Comparison of ENCODE assay signal across 19 cellular contexts in the genomic region with DNA sequence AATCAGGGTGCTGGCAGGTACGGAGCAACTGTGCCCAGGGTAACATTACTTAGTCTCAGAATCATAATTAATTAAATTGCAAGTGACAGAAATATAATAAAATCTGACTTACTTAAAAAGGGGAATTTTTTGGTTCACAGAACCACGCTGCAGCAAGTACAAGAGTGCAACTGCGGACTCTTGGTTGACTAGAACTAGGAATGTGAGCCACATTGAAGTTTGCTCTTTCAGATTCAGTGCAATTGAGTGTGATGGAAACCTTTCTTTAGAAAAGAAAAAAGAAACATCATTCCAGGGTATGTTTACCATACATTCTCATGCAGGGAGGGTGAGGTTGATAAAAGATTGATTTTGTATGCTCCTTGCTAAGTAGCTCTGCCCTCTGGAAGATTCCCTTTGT. TPM values are rescaled to one million over a fixed set of nuclear protein-coding genes. Genes with fewer than 3 reads are reported as not detected.
DNase-seq lines count a peak whose midpoint lies in the region; ATAC-seq and TF ChIP-seq lines count a peak whose summit lies in the region.
"Had no signal": no experiment of that assay in that cellular context is flagged by ENCODE, and none has a peak within 500 bp of the region (broad histone marks: within the 10 kb centered on the region; RNA-seq: fewer than 3 reads in every experiment).

No MANE protein-coding gene starts in this region.

- no peak overlapping the region for H3K4me3 Mint-ChIP-seq in activated CD8-positive, alpha-beta memory T cell treated with anti-CD3 and anti-CD28 coated beads, Interleukin-2, amount 10 ng/mL, durations not matched to agents 7 days and 5 days
- H3K4me3 Mint-ChIP-seq in CD8-positive, alpha-beta T cell = no peak overlapping the region
- no peak overlapping the region for H3K4me3 Mint-ChIP-seq in activated CD8-positive, alpha-beta T cell treated with anti-CD3 and anti-CD28 coated beads for 36 hours
- H3K4me3 Mint-ChIP-seq in naive thymus-derived CD4-positive, alpha-beta T cell = peak overlapping the region in 2 of 10 donors; percentile 50 to 58
- H3K4me3 Mint-ChIP-seq: CD4-positive, CD25-positive, alpha-beta regulatory T cell; HFFc6 had no signal

- intact Hi-C loops in CD8-positive, alpha-beta T cell (cut with DNase I, micrococcal nuclease) = no loop called here
- intact Hi-C loops in activated CD8-positive, alpha-beta T cell treated with anti-CD3 and anti-CD28 coated beads for 36 hours (cut with micrococcal nuclease) = no loop called here
- intact Hi-C loops in naive thymus-derived CD4-positive, alpha-beta T cell (cut with micrococcal nuclease) = loop anchor here (2.0 kb wide), 1 partner anchor 13 kb away; no protein-coding TSS in a partner anchor
- intact Hi-C loops in testis (cut with DNase I; ENCODE audit: low total_unique reads) = no loop called here

- no peaks in the 10 kb centered on the region for H3K27me3 Mint-ChIP-seq in activated CD8-positive, alpha-beta memory T cell treated with anti-CD3 and anti-CD28 coated beads, Interleukin-2, amount 10 ng/mL, durations not matched to agents 7 days and 5 days
- H3K27me3 Mint-ChIP-seq in CD8-positive, alpha-beta T cell (ENCODE audit: low read depth) = no peaks in the 10 kb centered on the region
- H3K27me3 Mint-ChIP-seq in activated CD8-positive, alpha-beta T cell treated with anti-CD3 and anti-CD28 coated beads for 36 hours = no peaks in the 10 kb centered on the region
- no peaks in the 10 kb centered on the region for H3K27me3 Mint-ChIP-seq in naive thymus-derived CD4-positive, alpha-beta T cell
- H3K27me3 Mint-ChIP-seq: CD4-positive, CD25-positive, alpha-beta regulatory T cell had no signal

- CTCF ChIA-PET in activated CD8-positive, alpha-beta memory T cell treated with anti-CD3 and anti-CD28 coated beads, Interleukin-2, amount 10 ng/mL, durations not matched to agents 7 days and 5 days (lab: Charles Lee) = interaction anchor here (1.4 kb wide), 1 partner anchor 70 kb away, joined by 3 read pairs; no protein-coding TSS in a partner anchor
- CTCF ChIA-PET in CD8-positive, alpha-beta T cell (lab: Charles Lee) = no interaction called here
- CTCF ChIA-PET in activated CD8-positive, alpha-beta T cell treated with anti-CD3 and anti-CD28 coated beads for 36 hours (lab: Charles Lee) = no interaction called here
- CTCF ChIA-PET in naive thymus-derived CD4-positive, alpha-beta T cell (lab: Charles Lee) = no interaction called here

- no peak for TF ChIP-seq CTCF in CD8-positive, alpha-beta T cell (IDR thresholded peaks at IDR 0.05)
- no peak for TF ChIP-seq CTCF in activated CD8-positive, alpha-beta T cell treated with anti-CD3 and anti-CD28 coated beads for 36 hours (IDR thresholded peaks at IDR 0.05)
- no peak for TF ChIP-seq CTCF in testis (IDR thresholded peaks at IDR 0.05)

- TF ChIP-seq POLR2A in testis (IDR thresholded peaks at IDR 0.05) = no peak

- peaks cover 41% of the 10 kb centered on the region for H3K4me1 Mint-ChIP-seq in activated CD8-positive, alpha-beta memory T cell treated with anti-CD3 and anti-CD28 coated beads, Interleukin-2, amount 10 ng/mL, durations not matched to agents 7 days and 5 days
- peaks cover 35% of the 10 kb centered on the region for H3K4me1 Mint-ChIP-seq in CD8-positive, alpha-beta T cell (ENCODE audit: low read depth)
- peaks cover 21% of the 10 kb centered on the region for H3K4me1 Mint-ChIP-seq in activated CD8-positive, alpha-beta T cell treated with anti-CD3 and anti-CD28 coated beads for 36 hours (ENCODE audit: low read depth)
- H3K4me1 Mint-ChIP-seq in naive thymus-derived CD4-positive, alpha-beta T cell = peaks cover 11 to 64% (median 54%) of the 10 kb centered on the region in 7 donors

- H3K27ac Mint-ChIP-seq in activated CD8-positive, alpha-beta memory T cell treated with anti-CD3 and anti-CD28 coated beads, Interleukin-2, amount 10 ng/mL, durations not matched to agents 7 days and 5 days = peak overlapping the region; percentile 83
- peak overlapping the region; percentile 46 for H3K27ac Mint-ChIP-seq in CD8-positive, alpha-beta T cell
- H3K27ac Mint-ChIP-seq in activated CD8-positive, alpha-beta T cell treated with anti-CD3 and anti-CD28 coated beads for 36 hours = peak overlapping the region; percentile 82
- peak overlapping the region in 8 of 9 donors; percentile 8 to 85 (median 80) for H3K27ac Mint-ChIP-seq in naive thymus-derived CD4-positive, alpha-beta T cell
- H3K27ac Mint-ChIP-seq: HFFc6 had no signal

- no peak overlapping the region for H3K27ac ChIP-seq in CD8-positive, alpha-beta T cell (ENCODE audit: low read depth, low read length)
- H3K27ac ChIP-seq in naive thymus-derived CD4-positive, alpha-beta T cell (ENCODE audit: low read depth, low read length) = no peak overlapping the region
- H3K27ac ChIP-seq in testis = no peak overlapping the region
- H3K27ac ChIP-seq: A549 had no signal

- ATAC-seq in activated CD8-positive, alpha-beta memory T cell treated with anti-CD3 and anti-CD28 coated beads, Interleukin-2, amount 10 ng/mL, durations not matched to agents 7 days and 5 days = peak; percentile 11
- ATAC-seq in CD8-positive, alpha-beta T cell = no peak
- ATAC-seq in activated CD8-positive, alpha-beta T cell treated with anti-CD3 and anti-CD28 coated beads for 36 hours = peak; percentile 11
- ATAC-seq in naive thymus-derived CD4-positive, alpha-beta T cell = no peak
- ATAC-seq in GM18520 (IDR thresholded peaks at IDR 0.05; ENCODE audit: unreplicated experiment) (no peak), HG03520 (IDR thresholded peaks at IDR 0.05; ENCODE audit: unreplicated experiment) (no peak)
- ATAC-seq: A549 had no signal

- WGBS in testis, 2 donors = 94 to 99% methylated on average over 3 of the region's 3 CpGs

- H3K4me1 ChIP-seq in CD8-positive, alpha-beta T cell (ENCODE audit: insufficient read depth, low read length) = peaks cover 15% of the 10 kb centered on the region
- peaks cover 8 to 13% of the 10 kb centered on the region in 2 donors for H3K4me1 ChIP-seq in naive thymus-derived CD4-positive, alpha-beta T cell (ENCODE audit: control insufficient read depth in 2 of 2, insufficient read depth in 2 of 2, low read length in 2 of 2)
- no peaks in the 10 kb centered on the region for H3K4me1 ChIP-seq in testis

- POLR2A ChIA-PET in CD8-positive, alpha-beta T cell (lab: Charles Lee) = interaction anchor here (2.4 kb wide), 1 partner anchor 14 kb away, joined by 6 read pairs; no protein-coding TSS in a partner anchor
- POLR2A ChIA-PET in activated CD8-positive, alpha-beta T cell treated with anti-CD3 and anti-CD28 coated beads for 36 hours (lab: Charles Lee) = interaction anchor here (1.0 to 1.5 kb wide), 2 partner anchors 9 to 12 kb away, joined by 3 read pairs; no protein-coding TSS in a partner anchor
- POLR2A ChIA-PET in naive thymus-derived CD4-positive, alpha-beta T cell (lab: Charles Lee) = interaction anchor here (1.2 kb wide), 1 partner anchor 12 kb away, joined by 4 read pairs; no protein-coding TSS in a partner anchor

- H3K4me3 ChIP-seq in CD8-positive, alpha-beta T cell (ENCODE audit: low read depth, low read length) = no peak overlapping the region
- no peak overlapping the region for H3K4me3 ChIP-seq in naive thymus-derived CD4-positive, alpha-beta T cell (ENCODE audit: low read length)
- H3K4me3 ChIP-seq in testis = no peak overlapping the region
- H3K4me3 ChIP-seq: A549, PC-9 had no signal

- no peaks in the 10 kb centered on the region for H3K36me3 ChIP-seq in CD8-positive, alpha-beta T cell (ENCODE audit: insufficient read depth, low read length)
- no peaks in the 10 kb centered on the region for H3K36me3 ChIP-seq in naive thymus-derived CD4-positive, alpha-beta T cell (ENCODE audit: control insufficient read depth in 2 of 3, insufficient read depth in 3 of 3, low read length in 3 of 3)
- no peaks in the 10 kb centered on the region for H3K36me3 ChIP-seq in testis (ENCODE audit: low read depth, missing control alignments)

- no peaks in the 10 kb centered on the region for H3K9me3 ChIP-seq in CD8-positive, alpha-beta T cell (ENCODE audit: low read length)
- H3K9me3 ChIP-seq in naive thymus-derived CD4-positive, alpha-beta T cell (ENCODE audit: control insufficient read depth in 2 of 3, low read length in 3 of 3) = no peaks in the 10 kb centered on the region
- H3K9me3 ChIP-seq in testis = no peaks in the 10 kb centered on the region
- H3K9me3 ChIP-seq: A549 had no signal

- H3K9me3 Mint-ChIP-seq in activated CD8-positive, alpha-beta memory T cell treated with anti-CD3 and anti-CD28 coated beads, Interleukin-2, amount 10 ng/mL, durations not matched to agents 7 days and 5 days (ENCODE audit: low read depth) = no peaks in the 10 kb centered on the region
- peaks cover 2% of the 10 kb centered on the region for H3K9me3 Mint-ChIP-seq in CD8-positive, alpha-beta T cell
- H3K9me3 Mint-ChIP-seq in activated CD8-positive, alpha-beta T cell treated with anti-CD3 and anti-CD28 coated beads for 36 hours = peaks cover 2% of the 10 kb centered on the region
- peaks cover 0 to 14% (median 2%) of the 10 kb centered on the region in 11 donors for H3K9me3 Mint-ChIP-seq in naive thymus-derived CD4-positive, alpha-beta T cell

- H3K27me3 ChIP-seq in CD8-positive, alpha-beta T cell (ENCODE audit: insufficient read depth, low read length) = no peaks in the 10 kb centered on the region
- no peaks in the 10 kb centered on the region for H3K27me3 ChIP-seq in naive thymus-derived CD4-positive, alpha-beta T cell (ENCODE audit: control insufficient read depth in 2 of 2, insufficient read depth in 2 of 2, low read length in 2 of 2)
- no peaks in the 10 kb centered on the region for H3K27me3 ChIP-seq in testis

- H3K36me3 Mint-ChIP-seq in activated CD8-positive, alpha-beta memory T cell treated with anti-CD3 and anti-CD28 coated beads, Interleukin-2, amount 10 ng/mL, durations not matched to agents 7 days and 5 days = peaks cover 6% of the 10 kb centered on the region
- no peaks in the 10 kb centered on the region for H3K36me3 Mint-ChIP-seq in CD8-positive, alpha-beta T cell
- H3K36me3 Mint-ChIP-seq in activated CD8-positive, alpha-beta T cell treated with anti-CD3 and anti-CD28 coated beads for 36 hours (ENCODE audit: low read depth) = peaks cover 2% of the 10 kb centered on the region
- H3K36me3 Mint-ChIP-seq in naive thymus-derived CD4-positive, alpha-beta T cell = peaks cover 0 to 30% (median 3%) of the 10 kb centered on the region in 5 donors
- H3K36me3 Mint-ChIP-seq: CD4-positive, CD25-positive, alpha-beta regulatory T cell had no signal

- DNase-seq in activated CD8-positive, alpha-beta memory T cell treated with anti-CD3 and anti-CD28 coated beads, Interleukin-2, amount 10 ng/mL, durations not matched to agents 7 days and 5 days = no peak
- DNase-seq in activated CD8-positive, alpha-beta memory T cell treated with anti-CD3 and anti-CD28 coated beads, Interleukin-2, amount 50 U/mL, for 4 hours = no peak
- DNase-seq in CD8-positive, alpha-beta T cell = no peak
- DNase-seq in activated CD8-positive, alpha-beta T cell treated with anti-CD3 and anti-CD28 coated beads for 36 hours = no peak
- no peak for DNase-seq in naive thymus-derived CD4-positive, alpha-beta T cell
- DNase-seq in testis = no peak
- DNase-seq: HFFc6, Kasumi-1, NCI-H187 treated with DMSO at 0.1 percent for 48 hours, NCI-H2171, NCI-H446 treated with DMSO at 0.1 percent for 48 hours, NCI-H748 treated with DMSO at 0.1 percent for 48 hours, PC-9 had no signal

RNA-seq across cellular contexts. Expression of a gene that starts 45.0 kb away (rescaled TPM):
- not detected for total RNA-seq in activated CD8-positive, alpha-beta memory T cell treated with anti-CD3 and anti-CD28 coated beads, Interleukin-2, amount 10 ng/mL, durations not matched to agents 7 days and 5 days
- not detected for total RNA-seq in CD8-positive, alpha-beta T cell
- not detected for total RNA-seq in activated CD8-positive, alpha-beta T cell treated with anti-CD3 and anti-CD28 coated beads for 36 hours
- total RNA-seq in naive thymus-derived CD4-positive, alpha-beta T cell = not detected
- polyA plus RNA-seq in naive thymus-derived CD4-positive, alpha-beta T cell = not detected
- total RNA-seq in testis = 10 to 100 TPM in 1 of 2 donors, 1 to 10 TPM in 1; 6.9 to 13.4 TPM
- 20.7 TPM for polyA plus RNA-seq in testis (ENCODE audit: insufficient read depth, low read depth, low replicate concordance)
- total RNA-seq: CD4-positive, CD25-positive, alpha-beta regulatory T cell; Daoy; H4; HFFc6 had no signal
- polyA plus RNA-seq: A549; CD4-positive, CD25-positive, alpha-beta regulatory T cell had no signal

Comparison
In these comparisons a context has a peak if more than half of its experiments do, and no peak if none do; other contexts are left out.
1. ATAC-seq: peak in activated CD8-positive, alpha-beta memory T cell treated with anti-CD3 and anti-CD28 coated beads, Interleukin-2, amount 10 ng/mL, durations not matched to agents 7 days and 5 days (single experiment) and activated CD8-positive, alpha-beta T cell treated with anti-CD3 and anti-CD28 coated beads for 36 hours (single experiment); none in CD8-positive, alpha-beta T cell (single experiment), naive thymus-derived CD4-positive, alpha-beta T cell (single experiment), GM18520 (single experiment) and HG03520 (single experiment).
2. RNA of a gene that starts 45.0 kb away (total RNA-seq): 6.9 to 13.4 TPM in testis; not detected in activated CD8-positive, alpha-beta memory T cell treated with anti-CD3 and anti-CD28 coated beads, Interleukin-2, amount 10 ng/mL, durations not matched to agents 7 days and 5 days, not detected in CD8-positive, alpha-beta T cell, not detected in activated CD8-positive, alpha-beta T cell treated with anti-CD3 and anti-CD28 coated beads for 36 hours and not detected in naive thymus-derived CD4-positive, alpha-beta T cell; every median in the first group is over 4 times any median in the second.
3. intact Hi-C loops: an anchor here in naive thymus-derived CD4-positive, alpha-beta T cell (2.0 kb wide); none called in CD8-positive, alpha-beta T cell, activated CD8-positive, alpha-beta T cell treated with anti-CD3 and anti-CD28 coated beads for 36 hours and testis.
4. Peak in every context shown above with its lines, with median percentiles within 50 percentile points of each other: H3K27ac Mint-ChIP-seq.